In genomic region chr5:5042786-5043185, GRCh38 we compare ENCODE assay signal across 33 cellular contexts.
"Had no signal": no experiment of that assay in that cellular context is flagged by ENCODE, and none has a peak within 500 bp of the region (broad histone marks: within the 10 kb centered on the region; RNA-seq: fewer than 3 reads in every experiment).

No MANE protein-coding gene starts in this region.

- H3K27ac ChIP-seq: ascending aorta, brain microvascular endothelial cell, coronary artery, esophagus muscularis mucosa, foreskin keratinocyte, gastroesophageal sphincter, WERI-Rb-1 had no signal

- DNase-seq: activated B cell treated with CpG ODN at 0.5 μM for 24 hours; activated CD4-positive, alpha-beta T cell treated with anti-CD3 and anti-CD28 coated beads for 48 hours; activated CD4-positive, alpha-beta T cell treated with anti-CD3 and anti-CD28 coated beads, Interleukin-2, amount 50 U/mL, for 1 hour; activated CD4-positive, alpha-beta T cell treated with anti-CD3 and anti-CD28 coated beads, Interleukin-2, amount 50 U/mL, for 48 hours; activated CD8-positive, alpha-beta memory T cell treated with anti-CD3 and anti-CD28 coated beads, Interleukin-2, amount 10 ng/mL, durations not matched to agents 7 days and 5 days; activated CD8-positive, alpha-beta memory T cell treated with anti-CD3 and anti-CD28 coated beads, Interleukin-2, amount 50 U/mL, for 4 hours; activated CD8-positive, alpha-beta T cell treated with anti-CD3 and anti-CD28 coated beads, Interleukin-2, amount 10 ng/mL, durations not matched to agents 7 days and 5 days; activated effector memory CD4-positive, alpha-beta T cell treated with anti-CD3 and anti-CD28 coated beads, Interleukin-2, amount 50 U/mL, for 16 hours; activated naive CD4-positive, alpha-beta T cell treated with anti-CD3 and anti-CD28 coated beads, Interleukin-2, amount 10 ng/mL, durations not matched to agents 7 days and 5 days; activated naive CD8-positive, alpha-beta T cell treated with anti-CD3 and anti-CD28 coated beads, Interleukin-2, amount 10 ng/mL, durations not matched to agents 7 days and 5 days; activated T-cell treated with anti-CD3 and anti-CD28 coated beads, Interleukin-2, amount 50 U/mL, for 1 hour; activated T-cell treated with anti-CD3 and anti-CD28 coated beads, Interleukin-2, amount 50 U/mL, for 48 hours; brain microvascular endothelial cell; dermis blood vessel endothelial cell; effector CD4-positive, alpha-beta T cell; effector memory CD8-positive, alpha-beta T cell; erythroblast; foreskin keratinocyte; head of caudate nucleus; T-helper 1 cell; T-helper 17 cell; T1000; WERI-Rb-1 had no signal

- H3K9me3 Mint-ChIP-seq: activated B cell treated with CpG ODN at 0.5 μM for 24 hours; activated naive CD8-positive, alpha-beta T cell treated with anti-CD3 and anti-CD28 coated beads, Interleukin-2, amount 10 ng/mL, durations not matched to agents 7 days and 5 days; activated T-helper 2 cell treated with anti-CD3 and anti-CD28 coated beads, Interferon-gamma antibody, Interleukin-2, Interleukin-4, amounts not matched to agents 10 μg/mL and 5 μg/mL and 100 μg/mL, durations not matched to agents 14 hours and 24 hours and 36 hours; effector memory CD8-positive, alpha-beta T cell; T-helper 2 cell treated with Interferon-gamma antibody and Interleukin-4, amounts not matched to agents 5 μg/mL and 100 μg/mL, for 36 hours had no signal

- H3K4me1 ChIP-seq: ascending aorta, esophagus muscularis mucosa, foreskin keratinocyte, gastroesophageal sphincter had no signal

- H3K27ac Mint-ChIP-seq: activated B cell treated with CpG ODN at 0.5 μM for 24 hours; activated CD8-positive, alpha-beta memory T cell treated with anti-CD3 and anti-CD28 coated beads, Interleukin-2, amount 10 ng/mL, durations not matched to agents 7 days and 5 days; activated CD8-positive, alpha-beta T cell treated with anti-CD3 and anti-CD28 coated beads, Interleukin-2, amount 10 ng/mL, durations not matched to agents 7 days and 5 days; activated naive CD4-positive, alpha-beta T cell treated with anti-CD3 and anti-CD28 coated beads, Interleukin-2, amount 10 ng/mL, durations not matched to agents 7 days and 5 days; activated naive CD4-positive, alpha-beta T cell treated with anti-CD3 and anti-CD28 coated beads, Interleukin-2, amount 50 U/mL, for 72 hours; activated naive CD8-positive, alpha-beta T cell treated with anti-CD3 and anti-CD28 coated beads, Interleukin-2, amount 10 ng/mL, durations not matched to agents 7 days and 5 days; activated T-helper 1 cell treated with anti-CD3 and anti-CD28 coated beads, Interleukin-12 subunit alpha, Interleukin-12 subunit beta, Interleukin-2, Interleukin-4 antibody, amounts not matched to agents 30 ng/mL and 10 ng/mL and 1 ng/mL, durations not matched to agents 14 hours and 24 hours and 36 hours; activated T-helper 2 cell treated with anti-CD3 and anti-CD28 coated beads, Interferon-gamma antibody, Interleukin-2, Interleukin-4, amounts not matched to agents 10 μg/mL and 5 μg/mL and 100 μg/mL, durations not matched to agents 14 hours and 24 hours and 36 hours; effector memory CD8-positive, alpha-beta T cell; T-helper 17 cell; T-helper 2 cell treated with Interferon-gamma antibody and Interleukin-4, amounts not matched to agents 5 μg/mL and 100 μg/mL, for 36 hours had no signal

- H3K36me3 Mint-ChIP-seq: activated CD8-positive, alpha-beta memory T cell treated with anti-CD3 and anti-CD28 coated beads, Interleukin-2, amount 10 ng/mL, durations not matched to agents 7 days and 5 days; activated naive CD4-positive, alpha-beta T cell treated with anti-CD3 and anti-CD28 coated beads, Interleukin-2, amount 10 ng/mL, durations not matched to agents 7 days and 5 days; activated naive CD4-positive, alpha-beta T cell treated with anti-CD3 and anti-CD28 coated beads, Interleukin-2, amount 50 U/mL, for 72 hours; activated naive CD8-positive, alpha-beta T cell treated with anti-CD3 and anti-CD28 coated beads, Interleukin-2, amount 10 ng/mL, durations not matched to agents 7 days and 5 days had no signal

- H3K27me3 ChIP-seq: ascending aorta, brain microvascular endothelial cell, esophagus muscularis mucosa, foreskin keratinocyte had no signal

- H3K9me3 ChIP-seq: ascending aorta, esophagus muscularis mucosa, gastroesophageal sphincter had no signal

- H3K27me3 Mint-ChIP-seq: activated B cell treated with CpG ODN at 0.5 μM for 24 hours; activated CD8-positive, alpha-beta memory T cell treated with anti-CD3 and anti-CD28 coated beads, Interleukin-2, amount 10 ng/mL, durations not matched to agents 7 days and 5 days; activated naive CD4-positive, alpha-beta T cell treated with anti-CD3 and anti-CD28 coated beads, Interleukin-2, amount 10 ng/mL, durations not matched to agents 7 days and 5 days; activated naive CD8-positive, alpha-beta T cell treated with anti-CD3 and anti-CD28 coated beads, Interleukin-2, amount 10 ng/mL, durations not matched to agents 7 days and 5 days; central memory CD8-positive, alpha-beta T cell; effector memory CD8-positive, alpha-beta T cell; T-helper 17 cell had no signal

- H3K4me3 ChIP-seq: ascending aorta, coronary artery, esophagus muscularis mucosa, gastroesophageal sphincter had no signal

- H3K4me3 Mint-ChIP-seq: activated B cell treated with CpG ODN at 0.5 μM for 24 hours; activated CD8-positive, alpha-beta memory T cell treated with anti-CD3 and anti-CD28 coated beads, Interleukin-2, amount 10 ng/mL, durations not matched to agents 7 days and 5 days; activated CD8-positive, alpha-beta T cell treated with anti-CD3 and anti-CD28 coated beads, Interleukin-2, amount 10 ng/mL, durations not matched to agents 7 days and 5 days; activated naive CD4-positive, alpha-beta T cell treated with anti-CD3 and anti-CD28 coated beads, Interleukin-2, amount 10 ng/mL, durations not matched to agents 7 days and 5 days; activated naive CD8-positive, alpha-beta T cell treated with anti-CD3 and anti-CD28 coated beads, Interleukin-2, amount 10 ng/mL, durations not matched to agents 7 days and 5 days; activated T-helper 1 cell treated with anti-CD3 and anti-CD28 coated beads, Interleukin-12 subunit alpha, Interleukin-12 subunit beta, Interleukin-2, Interleukin-4 antibody, amounts not matched to agents 30 ng/mL and 10 ng/mL and 1 ng/mL, durations not matched to agents 14 hours and 24 hours and 36 hours; central memory CD8-positive, alpha-beta T cell; effector memory CD8-positive, alpha-beta T cell; T-helper 17 cell; T-helper 2 cell treated with Interferon-gamma antibody and Interleukin-4, amounts not matched to agents 5 μg/mL and 100 μg/mL, for 36 hours had no signal

- FAIRE-seq: bronchial epithelial cell had no signal

- H3K36me3 ChIP-seq: ascending aorta, brain microvascular endothelial cell, esophagus muscularis mucosa, gastroesophageal sphincter, WERI-Rb-1 had no signal

- H3K4me1 Mint-ChIP-seq: activated B cell treated with CpG ODN at 0.5 μM for 24 hours; activated CD8-positive, alpha-beta memory T cell treated with anti-CD3 and anti-CD28 coated beads, Interleukin-2, amount 10 ng/mL, durations not matched to agents 7 days and 5 days; activated naive CD4-positive, alpha-beta T cell treated with anti-CD3 and anti-CD28 coated beads, Interleukin-2, amount 10 ng/mL, durations not matched to agents 7 days and 5 days; activated naive CD8-positive, alpha-beta T cell treated with anti-CD3 and anti-CD28 coated beads, Interleukin-2, amount 10 ng/mL, durations not matched to agents 7 days and 5 days; central memory CD8-positive, alpha-beta T cell; T-helper 17 cell had no signal
